17 cellular contexts compared by ENCODE assay signal in the genomic region with DNA sequence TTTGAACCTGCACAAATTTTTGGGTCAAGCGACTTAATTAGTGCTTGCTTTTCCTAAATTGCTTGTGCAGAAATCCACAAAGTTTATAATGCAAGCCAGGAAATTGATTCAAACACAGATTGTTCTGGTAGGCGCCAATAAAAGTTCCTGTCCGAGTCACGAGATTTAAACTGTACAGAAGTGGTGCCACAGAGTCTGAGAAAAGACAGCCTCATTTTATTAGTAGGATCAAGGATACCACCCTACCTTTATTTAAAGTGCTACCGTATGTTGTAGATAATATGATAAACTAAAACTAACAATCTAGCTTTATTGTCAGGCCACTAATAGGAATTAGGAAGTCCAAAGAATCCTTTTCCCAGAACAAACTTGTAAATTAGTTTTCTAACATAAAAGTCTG.
DNase-seq lines count a peak whose midpoint lies in the region; ATAC-seq and TF ChIP-seq lines count a peak whose summit lies in the region.
"Had no signal": no experiment of that assay in that cellular context is flagged by ENCODE, and none has a peak within 500 bp of the region (broad histone marks: within the 10 kb centered on the region; RNA-seq: fewer than 3 reads in every experiment).

No MANE protein-coding gene starts in this region.

- no peaks in the 10 kb centered on the region for H3K4me1 Mint-ChIP-seq in activated T-cell treated with anti-CD3 and anti-CD28 coated beads, Interleukin-2, amount 50 U/mL, for 72 hours (ENCODE audit: low read depth)
- H3K4me1 Mint-ChIP-seq in neural progenitor cell = peaks cover 4% of the 10 kb centered on the region

- H3K9me2 ChIP-seq in hepatocyte (replicated peaks; ENCODE audit: insufficient read depth) = no peaks in the 10 kb centered on the region

- H3K79me2 ChIP-seq in hepatocyte (no peaks in the 10 kb centered on the region), neural progenitor cell (ENCODE audit: low read depth) (no peaks in the 10 kb centered on the region)

- no peaks in the 10 kb centered on the region for H4K20me1 ChIP-seq in hepatocyte (ENCODE audit: insufficient read depth, poor library complexity, severe bottlenecking)
- no peaks in the 10 kb centered on the region for H4K20me1 ChIP-seq in neural progenitor cell (ENCODE audit: low read depth)
- H4K20me1 ChIP-seq: BLaER1 treated with 17β-estradiol and CSF1 and Interleukin-3, amounts not matched to agents 10 nM and 100 nM had no signal

- H3K9ac ChIP-seq in neural progenitor cell = no peak overlapping the region
- H3K9ac ChIP-seq: BLaER1 treated with 17β-estradiol and CSF1 and Interleukin-3, amounts not matched to agents 10 nM and 100 nM had no signal

- H3K4me2 ChIP-seq in hepatocyte (peak overlapping the region; percentile 26), neural progenitor cell (no peak overlapping the region)
- H3K4me2 ChIP-seq: BLaER1 treated with 17β-estradiol and CSF1 and Interleukin-3, amounts not matched to agents 10 nM and 100 nM had no signal

- no peaks in the 10 kb centered on the region for H3K27me3 ChIP-seq in hepatocyte
- no peaks in the 10 kb centered on the region for H3K27me3 ChIP-seq in neural progenitor cell
- H3K27me3 ChIP-seq: BLaER1 treated with 17β-estradiol and CSF1 and Interleukin-3, amounts not matched to agents 10 nM and 100 nM had no signal

- no peaks in the 10 kb centered on the region for H3K36me3 Mint-ChIP-seq in activated T-cell treated with anti-CD3 and anti-CD28 coated beads, Interleukin-2, amount 50 U/mL, for 72 hours (ENCODE audit: insufficient read depth in 2 of 2)
- no peaks in the 10 kb centered on the region for H3K36me3 Mint-ChIP-seq in neural progenitor cell

- WGBS in hepatocyte (ENCODE audit: low lambda C conversion rate, missing lambda C conversion rate) = 39% methylated on average over 5 of the region's 5 CpGs

- H3K36me3 ChIP-seq in hepatocyte (replicated peaks; ENCODE audit: insufficient read depth, low read depth) (no peaks in the 10 kb centered on the region), neural progenitor cell (no peaks in the 10 kb centered on the region)
- H3K36me3 ChIP-seq: BLaER1 treated with 17β-estradiol and CSF1 and Interleukin-3, amounts not matched to agents 10 nM and 100 nM; HAP-1 had no signal

- H3K9me3 ChIP-seq in hepatocyte (ENCODE audit: low read depth) (peaks cover 4% of the 10 kb centered on the region), neural progenitor cell (ENCODE audit: low read depth) (no peaks in the 10 kb centered on the region)
- H3K9me3 ChIP-seq: HAP-1 had no signal

- ATAC-seq in SK-N-SH treated with all-trans-retinoic acid at 6 μM for 48 hours = no peak
- ATAC-seq in activated T-cell treated with anti-CD3 and anti-CD28 coated beads, Interleukin-2, amount 50 U/mL, for 72 hours (replicated peaks in 1 of 2) = no peak

- H3F3A ChIP-seq in neural progenitor cell (ENCODE audit: low read depth) = no peaks in the 10 kb centered on the region

- H3K4me1 ChIP-seq in hepatocyte (ENCODE audit: insufficient read depth) (peaks cover 4% of the 10 kb centered on the region), neural progenitor cell (no peaks in the 10 kb centered on the region)
- H3K4me1 ChIP-seq: BLaER1 treated with 17β-estradiol and CSF1 and Interleukin-3, amounts not matched to agents 10 nM and 100 nM; HAP-1 had no signal

- no peaks in the 10 kb centered on the region for H3K27me3 Mint-ChIP-seq in activated T-cell treated with anti-CD3 and anti-CD28 coated beads, Interleukin-2, amount 50 U/mL, for 72 hours (ENCODE audit: low read depth)
- H3K27me3 Mint-ChIP-seq in neural progenitor cell (ENCODE audit: insufficient read depth, low read depth) = peaks cover 2% of the 10 kb centered on the region
- H3K27me3 Mint-ChIP-seq: CD4-positive, alpha-beta T cell had no signal

- H3K4me3 ChIP-seq in LNCaP clone FGC (ENCODE audit: low read depth, low read length) = no peak overlapping the region
- H3K4me3 ChIP-seq in hepatocyte = no peak overlapping the region
- H3K4me3 ChIP-seq in neural progenitor cell = no peak overlapping the region
- H3K4me3 ChIP-seq: BLaER1 treated with 17β-estradiol and CSF1 and Interleukin-3, amounts not matched to agents 10 nM and 100 nM; HAP-1 had no signal

- no peak overlapping the region for H3K4me3 Mint-ChIP-seq in activated T-cell treated with anti-CD3 and anti-CD28 coated beads, Interleukin-2, amount 50 U/mL, for 72 hours
- H3K4me3 Mint-ChIP-seq in neural progenitor cell = no peak overlapping the region
- H3K4me3 Mint-ChIP-seq: CD4-positive, alpha-beta T cell; HFFc6 had no signal

- no peak for TF ChIP-seq CTCF in 22Rv1 (IDR thresholded peaks at IDR 0.05)
- no peak for TF ChIP-seq CTCF in LNCaP clone FGC (IDR thresholded peaks at IDR 0.05; ENCODE audit: control insufficient read depth, extremely low read depth, insufficient read depth)
- no peak for TF ChIP-seq CTCF in hepatocyte (IDR thresholded peaks at IDR 0.05; ENCODE audit: poor library complexity)
- no peak for TF ChIP-seq CTCF in neural progenitor cell (IDR thresholded peaks at IDR 0.05)

- H3K9me3 Mint-ChIP-seq in activated T-cell treated with anti-CD3 and anti-CD28 coated beads, Interleukin-2, amount 50 U/mL, for 72 hours = peaks cover 1 to 11% of the 10 kb centered on the region in 2 donors
- H3K9me3 Mint-ChIP-seq in neural progenitor cell = peaks cover 7% of the 10 kb centered on the region

- H2AFZ ChIP-seq in hepatocyte (peak overlapping the region; percentile 24), neural progenitor cell (replicated peaks) (no peak overlapping the region)

- DNase-seq in LNCaP clone FGC (ENCODE audit: low read depth) = peak; percentile 31
- DNase-seq in hepatocyte (ENCODE audit: low spot score) = no peak
- no peak for DNase-seq in activated T-cell treated with anti-CD3 and anti-CD28 coated beads, Interleukin-2, amount 50 U/mL, for 72 hours
- no peak for DNase-seq in NCI-H1436 treated with DMSO at 0.1 percent for 48 hours (lab: John Stamatoyannopoulos, UW)
- DNase-seq in neural progenitor cell (ENCODE audit: low spot score) = no peak
- DNase-seq in stimulated activated CD4-positive, alpha-beta T cell treated with anti-CD3 and anti-CD28 coated beads, Interleukin-2, amount 100 ng/mL, for 48 hours = no peak
- DNase-seq: 8988T; AML-193; Calu3; CD4-positive, alpha-beta T cell; DMS79; GOT3; HFFc6 had no signal

- H3K27ac Mint-ChIP-seq in activated T-cell treated with anti-CD3 and anti-CD28 coated beads, Interleukin-2, amount 50 U/mL, for 72 hours = no peak overlapping the region
- H3K27ac Mint-ChIP-seq in neural progenitor cell = no peak overlapping the region
- H3K27ac Mint-ChIP-seq: CD4-positive, alpha-beta T cell; HFFc6 had no signal

- H3K27ac ChIP-seq in 22Rv1 = peak overlapping the region; percentile 95
- H3K27ac ChIP-seq in hepatocyte = peak overlapping the region; percentile 30
- no peak overlapping the region for H3K27ac ChIP-seq in neural progenitor cell
- H3K27ac ChIP-seq: BLaER1 treated with 17β-estradiol and CSF1 and Interleukin-3, amounts not matched to agents 10 nM and 100 nM had no signal

TF ChIP-seq in SK-N-SH treated with all-trans-retinoic acid at 6 μM for 48 hours, 23 proteins besides CTCF, POLR2A, EP300 and RAD21:
- TF ChIP-seq, protein P1, sequence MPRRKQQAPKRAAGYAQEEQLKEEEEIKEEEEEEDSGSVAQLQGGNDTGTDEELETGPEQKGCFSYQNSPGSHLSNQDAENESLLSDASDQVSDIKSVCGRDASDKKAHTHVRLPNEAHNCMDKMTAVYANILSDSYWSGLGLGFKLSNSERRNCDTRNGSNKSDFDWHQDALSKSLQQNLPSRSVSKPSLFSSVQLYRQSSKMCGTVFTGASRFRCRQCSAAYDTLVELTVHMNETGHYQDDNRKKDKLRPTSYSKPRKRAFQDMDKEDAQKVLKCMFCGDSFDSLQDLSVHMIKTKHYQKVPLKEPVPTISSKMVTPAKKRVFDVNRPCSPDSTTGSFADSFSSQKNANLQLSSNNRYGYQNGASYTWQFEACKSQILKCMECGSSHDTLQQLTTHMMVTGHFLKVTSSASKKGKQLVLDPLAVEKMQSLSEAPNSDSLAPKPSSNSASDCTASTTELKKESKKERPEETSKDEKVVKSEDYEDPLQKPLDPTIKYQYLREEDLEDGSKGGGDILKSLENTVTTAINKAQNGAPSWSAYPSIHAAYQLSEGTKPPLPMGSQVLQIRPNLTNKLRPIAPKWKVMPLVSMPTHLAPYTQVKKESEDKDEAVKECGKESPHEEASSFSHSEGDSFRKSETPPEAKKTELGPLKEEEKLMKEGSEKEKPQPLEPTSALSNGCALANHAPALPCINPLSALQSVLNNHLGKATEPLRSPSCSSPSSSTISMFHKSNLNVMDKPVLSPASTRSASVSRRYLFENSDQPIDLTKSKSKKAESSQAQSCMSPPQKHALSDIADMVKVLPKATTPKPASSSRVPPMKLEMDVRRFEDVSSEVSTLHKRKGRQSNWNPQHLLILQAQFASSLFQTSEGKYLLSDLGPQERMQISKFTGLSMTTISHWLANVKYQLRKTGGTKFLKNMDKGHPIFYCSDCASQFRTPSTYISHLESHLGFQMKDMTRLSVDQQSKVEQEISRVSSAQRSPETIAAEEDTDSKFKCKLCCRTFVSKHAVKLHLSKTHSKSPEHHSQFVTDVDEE (CRISPR knock-in tag; IDR thresholded peaks at IDR 0.05) = no peak
- TF ChIP-seq BACH2 (CRISPR knock-in tag; IDR thresholded peaks at IDR 0.05; ENCODE audit: borderline replicate concordance) (no peak), ZNF8 (CRISPR knock-in tag; IDR thresholded peaks at IDR 0.05) (no peak), PPARA (CRISPR knock-in tag; IDR thresholded peaks at IDR 0.05; ENCODE audit: borderline replicate concordance) (no peak), ISL1 (CRISPR knock-in tag; IDR thresholded peaks at IDR 0.05) (peak; percentile 82), GLIS3 (CRISPR knock-in tag; IDR thresholded peaks at IDR 0.05) (no peak), TCF4 (CRISPR knock-in tag; IDR thresholded peaks at IDR 0.05; ENCODE audit: borderline replicate concordance) (peak; percentile 28; the same call in 1 of the 2 replicates)
- TF ChIP-seq, protein P2, sequence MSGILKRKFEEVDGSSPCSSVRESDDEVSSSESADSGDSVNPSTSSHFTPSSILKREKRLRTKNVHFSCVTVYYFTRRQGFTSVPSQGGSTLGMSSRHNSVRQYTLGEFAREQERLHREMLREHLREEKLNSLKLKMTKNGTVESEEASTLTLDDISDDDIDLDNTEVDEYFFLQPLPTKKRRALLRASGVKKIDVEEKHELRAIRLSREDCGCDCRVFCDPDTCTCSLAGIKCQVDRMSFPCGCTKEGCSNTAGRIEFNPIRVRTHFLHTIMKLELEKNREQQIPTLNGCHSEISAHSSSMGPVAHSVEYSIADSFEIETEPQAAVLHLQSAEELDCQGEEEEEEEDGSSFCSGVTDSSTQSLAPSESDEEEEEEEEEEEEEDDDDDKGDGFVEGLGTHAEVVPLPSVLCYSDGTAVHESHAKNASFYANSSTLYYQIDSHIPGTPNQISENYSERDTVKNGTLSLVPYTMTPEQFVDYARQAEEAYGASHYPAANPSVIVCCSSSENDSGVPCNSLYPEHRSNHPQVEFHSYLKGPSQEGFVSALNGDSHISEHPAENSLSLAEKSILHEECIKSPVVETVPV (CRISPR knock-in tag; IDR thresholded peaks at IDR 0.05) = no peak
